9 cellular contexts compared by ENCODE assay signal in genomic region chr10:118568327-118568848, GRCh38. TPM values are rescaled to one million over a fixed set of nuclear protein-coding genes. Genes with fewer than 3 reads are reported as not detected.
A peak's percentile ranks its signal among the peaks of the same experiment; 100 is the strongest.
DNase-seq lines count a peak whose midpoint lies in the region; ATAC-seq and TF ChIP-seq lines count a peak whose summit lies in the region.
"Had no signal": no experiment of that assay in that cellular context is flagged by ENCODE, and none has a peak within 500 bp of the region (broad histone marks: within the 10 kb centered on the region; RNA-seq: fewer than 3 reads in every experiment).

No MANE protein-coding gene starts in this region.

- WGBS in body of pancreas, 2 donors: 11 to 15% methylated on average over 10 of the region's 10 CpGs

- no peak overlapping the region for H3K4me3 Mint-ChIP-seq in T-cell

- no peaks in the 10 kb centered on the region for H3K36me3 Mint-ChIP-seq in T-cell

- no peak overlapping the region for H3K27ac ChIP-seq in body of pancreas

- peak; percentile 1 for DNase-seq in NCI-H2029 (lab: John Stamatoyannopoulos, UW)
- no peak for DNase-seq in NCI-H2029 treated with DMSO at 0.1 percent for 48 hours (lab: John Stamatoyannopoulos, UW)
- peak; percentile 61 for DNase-seq in Jurkat, Clone E6-1 (ENCODE audit: low read depth, low spot score)
- peak in 33 of 34 experiments; percentile 7 to 64 (median 35) for DNase-seq in T-cell
- peak; percentile 57 to 80 (median 66) for DNase-seq in body of pancreas
- DNase-seq in iPS-NIHi7 (ENCODE audit: extremely low spot score): peak; percentile 72
- peak in 2 of 3 donors; percentile 26 to 72 for DNase-seq in stimulated activated CD4-positive, alpha-beta T cell treated with anti-CD3 and anti-CD28 coated beads, Interleukin-12 subunit alpha, Interleukin-12 subunit beta, amount 100 ng/mL, for 48 hours (ENCODE audit: low read depth in 2 of 3, low spot score in 1 of 3)

- POLR2A ChIA-PET in T-cell (lab: Charles Lee): interaction anchor here in 1 of 2 donors (1.3 kb wide), 1 partner anchor 194 kb away, joined by 4 read pairs; no protein-coding TSS in a partner anchor

- peak; percentile 61 to 73 (median 71) for ATAC-seq in T-cell (replicated peaks in 1 of 4)
- ATAC-seq in body of pancreas: peak; percentile 76
- no peak for ATAC-seq in HG02840 (IDR thresholded peaks at IDR 0.05; ENCODE audit: low FRiP score, unreplicated experiment)

- TF ChIP-seq CTCF in body of pancreas (IDR thresholded peaks at IDR 0.05): peak; percentile 74 to 98 (median 88)

- intact Hi-C loops in body of pancreas (cut with DNase I): loop anchor here (5.0 kb wide), 1 partner anchor 154 kb away; no protein-coding TSS in a partner anchor

- peaks cover 7 to 11% (median 10%) of the 10 kb centered on the region in 3 donors for H3K4me1 Mint-ChIP-seq in T-cell

- H3K4me1 ChIP-seq in body of pancreas: peaks cover 20% of the 10 kb centered on the region

- no peaks in the 10 kb centered on the region for H3K36me3 ChIP-seq in body of pancreas (replicated peaks in 1 of 2; ENCODE audit: insufficient read depth in 1 of 2, low read depth in 2 of 2)

- H3K27me3 ChIP-seq in body of pancreas: no peaks in the 10 kb centered on the region

- no peaks in the 10 kb centered on the region for H3K9me3 ChIP-seq in body of pancreas

- no peak overlapping the region for H3K27ac Mint-ChIP-seq in T-cell

- no peaks in the 10 kb centered on the region for H3K9me3 Mint-ChIP-seq in T-cell

- no peaks in the 10 kb centered on the region for H3K27me3 Mint-ChIP-seq in T-cell

- H3K4me3 ChIP-seq in Jurkat, Clone E6-1 (ENCODE audit: low read length): no peak overlapping the region
- H3K4me3 ChIP-seq in body of pancreas: no peak overlapping the region

- no peak for TF ChIP-seq POLR2A in body of pancreas (IDR thresholded peaks at IDR 0.05)

- CTCF ChIA-PET in T-cell (lab: Charles Lee): interaction anchor here (0.6 to 4.4 kb wide), 21 partner anchors 10 to 455 kb away, joined by 3 to 44 read pairs (median 5); no protein-coding TSS in a partner anchor

RNA-seq across cellular contexts. Expression of gene PRLHR, which starts 27.1 kb away (rescaled TPM):
- not detected for polyA plus RNA-seq in Jurkat, Clone E6-1 (2012; ENCODE audit: insufficient read depth, insufficient read length)
- total RNA-seq in T-cell (not detected), body of pancreas (not detected)
- total RNA-seq: glomerular endothelial cell had no signal
